18 cellular contexts compared by ENCODE assay signal in genomic region chr13:20462921-20463320, GRCh38.
"Had no signal": no experiment of that assay in that cellular context is flagged by ENCODE, and none has a peak within 500 bp of the region (broad histone marks: within the 10 kb centered on the region; RNA-seq: fewer than 3 reads in every experiment).

No MANE protein-coding gene starts in this region.

- H3K27ac ChIP-seq: left lung, parathyroid adenoma, prostate gland, spleen, tibial artery, upper lobe of right lung had no signal

- H3K4me1 ChIP-seq: left lung, parathyroid adenoma, prostate gland, spleen, tibial artery, upper lobe of right lung had no signal

- H3K9ac ChIP-seq: parathyroid adenoma had no signal

- DNase-seq: islet precursor cell; left lung; mesenchymal stem cell; naive B cell; spleen; stimulated activated CD4-positive, alpha-beta T cell treated with anti-CD3 and anti-CD28 coated beads, Interleukin-15, amount 100 ng/mL, for 24 hours; stimulated activated CD4-positive, alpha-beta T cell treated with anti-CD3 and anti-CD28 coated beads, Interleukin-1b, Interleukin-23, amount 100 ng/mL, for 48 hours; stimulated activated CD4-positive, alpha-beta T cell treated with anti-CD3 and anti-CD28 coated beads, Interleukin-4, amount 100 ng/mL, for 24 hours; tibial artery; upper lobe of right lung had no signal

- H3K27me3 ChIP-seq: left lung, spleen, tibial artery, upper lobe of right lung, vagina had no signal

- H3K4me3 Mint-ChIP-seq: naive B cell; nephron; stimulated activated memory B cell treated with anti-CD40 and anti-IgM and Interleukin-4, amounts not matched to agents 10 μg/mL and 1 μg/mL and 100 μg/mL, for 72 hours; stimulated activated naive CD8-positive, alpha-beta T cell treated with anti-CD3 and anti-CD28 coated beads, Interleukin-15, Interleukin-2, amounts not matched to agents 100 ng/mL and 50 ng/mL, for 24 hours had no signal

- H3K4me3 ChIP-seq: left lung, lung, prostate gland, spleen, tibial artery, upper lobe of right lung, vagina had no signal

- ATAC-seq: left lung; sciatic nerve; stimulated activated memory B cell treated with anti-CD40 and anti-IgM and Interleukin-4, amounts not matched to agents 10 μg/mL and 1 μg/mL and 100 μg/mL, for 72 hours; upper lobe of right lung had no signal

- H3K79me2 ChIP-seq: parathyroid adenoma had no signal

- H3K36me3 Mint-ChIP-seq: naive B cell had no signal

- H3K9me3 Mint-ChIP-seq: naive B cell; nephron; stimulated activated memory B cell treated with anti-CD40 and anti-IgM and Interleukin-4, amounts not matched to agents 10 μg/mL and 1 μg/mL and 100 μg/mL, for 72 hours; stimulated activated naive CD8-positive, alpha-beta T cell treated with anti-CD3 and anti-CD28 coated beads, Interleukin-15, Interleukin-2, amounts not matched to agents 100 ng/mL and 50 ng/mL, for 24 hours had no signal

- H3K9me3 ChIP-seq: left lung, prostate gland, spleen, tibial artery, upper lobe of right lung, vagina had no signal

- H3K27me3 Mint-ChIP-seq: naive B cell; stimulated activated memory B cell treated with anti-CD40 and anti-IgM and Interleukin-4, amounts not matched to agents 10 μg/mL and 1 μg/mL and 100 μg/mL, for 72 hours; stimulated activated naive CD8-positive, alpha-beta T cell treated with anti-CD3 and anti-CD28 coated beads, Interleukin-15, Interleukin-2, amounts not matched to agents 100 ng/mL and 50 ng/mL, for 24 hours had no signal

- H3K27ac Mint-ChIP-seq: naive B cell; nephron; stimulated activated memory B cell treated with anti-CD40 and anti-IgM and Interleukin-4, amounts not matched to agents 10 μg/mL and 1 μg/mL and 100 μg/mL, for 72 hours; stimulated activated naive CD8-positive, alpha-beta T cell treated with anti-CD3 and anti-CD28 coated beads, Interleukin-15, Interleukin-2, amounts not matched to agents 100 ng/mL and 50 ng/mL, for 24 hours had no signal

- H2AFZ ChIP-seq: parathyroid adenoma had no signal
